8 cellular contexts compared by ENCODE assay signal in genomic region chr5:1479581-1480188, GRCh38. TPM values are rescaled to one million over a fixed set of nuclear protein-coding genes. Genes with fewer than 3 reads are reported as not detected.
DNase-seq lines count a peak whose midpoint lies in the region; ATAC-seq and TF ChIP-seq lines count a peak whose summit lies in the region.

No MANE protein-coding gene starts in this region.

- intact Hi-C loops in activated T-helper 1 cell treated with anti-CD3 and anti-CD28 coated beads, Interleukin-12 subunit alpha, Interleukin-12 subunit beta, Interleukin-2, Interleukin-4 antibody, amounts not matched to agents 30 ng/mL and 10 ng/mL and 1 ng/mL, durations not matched to agents 14 hours and 24 hours and 36 hours (cut with micrococcal nuclease): loop anchor here (1.0 kb wide), 2 partner anchors 162 to 166 kb away; no protein-coding TSS in a partner anchor

- no peaks in the 10 kb centered on the region for H3K4me1 Mint-ChIP-seq in activated T-helper 1 cell treated with anti-CD3 and anti-CD28 coated beads, Interleukin-12 subunit alpha, Interleukin-12 subunit beta, Interleukin-2, Interleukin-4 antibody, amounts not matched to agents 30 ng/mL and 10 ng/mL and 1 ng/mL, durations not matched to agents 14 hours and 24 hours and 36 hours (ENCODE audit: low read depth)

- no peak overlapping the region for H3K4me3 Mint-ChIP-seq in activated T-helper 1 cell treated with anti-CD3 and anti-CD28 coated beads, Interleukin-12 subunit alpha, Interleukin-12 subunit beta, Interleukin-2, Interleukin-4 antibody, amounts not matched to agents 30 ng/mL and 10 ng/mL and 1 ng/mL, durations not matched to agents 14 hours and 24 hours and 36 hours

- ATAC-seq in GM18511 (IDR thresholded peaks at IDR 0.05; ENCODE audit: unreplicated experiment): no peak

- H3K27me3 Mint-ChIP-seq in activated T-helper 1 cell treated with anti-CD3 and anti-CD28 coated beads, Interleukin-12 subunit alpha, Interleukin-12 subunit beta, Interleukin-2, Interleukin-4 antibody, amounts not matched to agents 30 ng/mL and 10 ng/mL and 1 ng/mL, durations not matched to agents 14 hours and 24 hours and 36 hours (ENCODE audit: insufficient read depth): no peaks in the 10 kb centered on the region

- H3K27ac Mint-ChIP-seq in activated T-helper 1 cell treated with anti-CD3 and anti-CD28 coated beads, Interleukin-12 subunit alpha, Interleukin-12 subunit beta, Interleukin-2, Interleukin-4 antibody, amounts not matched to agents 30 ng/mL and 10 ng/mL and 1 ng/mL, durations not matched to agents 14 hours and 24 hours and 36 hours: no peak overlapping the region

- DNase-seq in GM03348 (ENCODE audit: low spot score): peak; percentile 86
- DNase-seq in LNCaP clone FGC (ENCODE audit: low read depth): no peak
- peak; percentile 33 for DNase-seq in activated T-cell treated with anti-CD3 and anti-CD28 coated beads for 1 hour (ENCODE audit: low read depth)
- peak; percentile 32 for DNase-seq in fibroblast of the conjunctiva (ENCODE audit: low read depth)
- peak; percentile 33 for DNase-seq in pons (ENCODE audit: low spot score)
- no peak for DNase-seq in activated T-helper 1 cell treated with anti-CD3 and anti-CD28 coated beads, Interleukin-12 subunit alpha, Interleukin-12 subunit beta, Interleukin-2, Interleukin-4 antibody, amounts not matched to agents 30 ng/mL and 10 ng/mL and 1 ng/mL, durations not matched to agents 14 hours and 24 hours and 36 hours (ENCODE audit: low spot score)
- DNase-seq in HUDEP-2 (lab: John Stamatoyannopoulos, UW; ENCODE audit: unreplicated experiment in 76 of 76): no peak

- peaks cover 3% of the 10 kb centered on the region for H3K36me3 Mint-ChIP-seq in activated T-helper 1 cell treated with anti-CD3 and anti-CD28 coated beads, Interleukin-12 subunit alpha, Interleukin-12 subunit beta, Interleukin-2, Interleukin-4 antibody, amounts not matched to agents 30 ng/mL and 10 ng/mL and 1 ng/mL, durations not matched to agents 14 hours and 24 hours and 36 hours (ENCODE audit: low read depth)

- no peaks in the 10 kb centered on the region for H3K9me3 Mint-ChIP-seq in activated T-helper 1 cell treated with anti-CD3 and anti-CD28 coated beads, Interleukin-12 subunit alpha, Interleukin-12 subunit beta, Interleukin-2, Interleukin-4 antibody, amounts not matched to agents 30 ng/mL and 10 ng/mL and 1 ng/mL, durations not matched to agents 14 hours and 24 hours and 36 hours

- no peak overlapping the region for H3K4me3 ChIP-seq in LNCaP clone FGC (ENCODE audit: low read depth, low read length)

- TF ChIP-seq CTCF in LNCaP clone FGC (IDR thresholded peaks at IDR 0.05; ENCODE audit: control insufficient read depth, extremely low read depth, insufficient read depth): peak; percentile 58

RNA-seq across cellular contexts. Expression of gene SLC6A3, which starts 34.4 kb away (rescaled TPM):
- not detected in 2 replicates for total RNA-seq in activated T-helper 1 cell treated with anti-CD3 and anti-CD28 coated beads, Interleukin-12 subunit alpha, Interleukin-12 subunit beta, Interleukin-2, Interleukin-4 antibody, amounts not matched to agents 30 ng/mL and 10 ng/mL and 1 ng/mL, durations not matched to agents 14 hours and 24 hours and 36 hours

RNA-seq across cellular contexts. Expression of gene LPCAT1, which starts 44.1 kb away (rescaled TPM):
- total RNA-seq in activated T-helper 1 cell treated with anti-CD3 and anti-CD28 coated beads, Interleukin-12 subunit alpha, Interleukin-12 subunit beta, Interleukin-2, Interleukin-4 antibody, amounts not matched to agents 30 ng/mL and 10 ng/mL and 1 ng/mL, durations not matched to agents 14 hours and 24 hours and 36 hours: 103 and 110 TPM in 2 replicates

Comparison
In these comparisons a context has a peak if more than half of its experiments do, and no peak if none do; other contexts are left out.
1. DNase-seq: peak in GM03348 (single experiment), activated T-cell treated with anti-CD3 and anti-CD28 coated beads for 1 hour (single experiment), fibroblast of the conjunctiva (single experiment) and pons (single experiment); none in LNCaP clone FGC (single experiment), activated T-helper 1 cell treated with anti-CD3 and anti-CD28 coated beads, Interleukin-12 subunit alpha, Interleukin-12 subunit beta, Interleukin-2, Interleukin-4 antibody, amounts not matched to agents 30 ng/mL and 10 ng/mL and 1 ng/mL, durations not matched to agents 14 hours and 24 hours and 36 hours (single experiment) and HUDEP-2 (0 of 76).